Comparison of ENCODE assay signal across 24 cellular contexts in the genomic region with DNA sequence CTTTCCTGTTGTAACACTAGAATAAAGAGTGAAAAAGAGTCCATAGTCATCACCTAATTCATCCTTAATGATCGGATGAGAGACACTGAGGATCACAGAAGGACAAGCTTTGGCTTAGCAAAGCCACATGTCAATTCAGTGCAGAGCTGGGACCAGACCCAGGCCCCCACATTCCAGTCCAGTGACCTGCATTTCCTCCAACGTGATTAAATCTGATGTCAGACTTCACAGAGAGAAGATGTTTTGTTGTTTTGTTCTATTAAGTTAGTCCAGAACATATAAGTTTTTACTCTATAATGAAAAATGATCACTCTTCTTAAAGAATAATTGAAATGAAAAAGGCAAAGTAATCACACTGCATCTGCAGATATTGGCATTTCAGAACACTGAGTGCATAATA.
DNase-seq lines count a peak whose midpoint lies in the region; FAIRE-seq and TF ChIP-seq lines count a peak whose summit lies in the region.
"Had no signal": no experiment of that assay in that cellular context is flagged by ENCODE, and none has a peak within 500 bp of the region (broad histone marks: within the 10 kb centered on the region; RNA-seq: fewer than 3 reads in every experiment).

No MANE protein-coding gene starts in this region.

- H3K4me3 ChIP-seq in WERI-Rb-1 (ENCODE audit: low read depth, low read length) (no peak overlapping the region), neural progenitor cell (no peak overlapping the region)
- H3K4me3 ChIP-seq: GM23338, HAP-1, MG63 had no signal

- no peak overlapping the region for H3K4me2 ChIP-seq in neural progenitor cell
- H3K4me2 ChIP-seq: GM23338 had no signal

- no peaks in the 10 kb centered on the region for H4K20me1 ChIP-seq in neural progenitor cell (ENCODE audit: low read depth)

- peak; percentile 16 for DNase-seq in AG20443 (ENCODE audit: low spot score)
- DNase-seq in H54 (ENCODE audit: insufficient read length, low spot score) = no peak
- DNase-seq in WERI-Rb-1 = peak; percentile 83
- peak; percentile 18 for DNase-seq in neural progenitor cell (ENCODE audit: low spot score)
- no peak for DNase-seq in NCI-H2196 (lab: John Stamatoyannopoulos, UW; ENCODE audit: unreplicated experiment)
- DNase-seq in GDM1 (lab: John Stamatoyannopoulos, UW) = no peak
- DNase-seq in AML-193 (lab: John Stamatoyannopoulos, UW) = no peak
- no peak for DNase-seq in glutamatergic neuron
- DNase-seq: 8988T; ACHN; C1 segment of cervical spinal cord; Caco-2; CD8-positive, alpha-beta T cell; HFFc6; KG1; MG63; NCI-H2029 treated with DMSO at 0.1 percent for 48 hours; NCI-H2227 treated with DMSO at 0.1 percent for 48 hours; NCI-H526 treated with DMSO at 0.1 percent for 48 hours; SHP77 had no signal

- peaks cover 5% of the 10 kb centered on the region for H3K4me1 ChIP-seq in neural progenitor cell
- H3K4me1 ChIP-seq: Caco-2, HAP-1 had no signal

- H3K9ac ChIP-seq in neural progenitor cell = no peak overlapping the region

- no peaks in the 10 kb centered on the region for H3K79me2 ChIP-seq in neural progenitor cell (ENCODE audit: low read depth)

- no peaks in the 10 kb centered on the region for H3K27me3 ChIP-seq in WERI-Rb-1 (ENCODE audit: insufficient read depth, low read depth, severe bottlenecking)
- H3K27me3 ChIP-seq in neural progenitor cell = no peaks in the 10 kb centered on the region
- H3K27me3 ChIP-seq: MG63 had no signal

- FAIRE-seq in H54 (lab: Jason Lieb, UNC) = peak; percentile 96
- FAIRE-seq: GM18507 had no signal

- H3K36me3 ChIP-seq in WERI-Rb-1 (no peaks in the 10 kb centered on the region), neural progenitor cell (no peaks in the 10 kb centered on the region)
- H3K36me3 ChIP-seq: HAP-1, MG63 had no signal

- H3K9me3 Mint-ChIP-seq in neural progenitor cell = no peaks in the 10 kb centered on the region
- no peaks in the 10 kb centered on the region for H3K9me3 Mint-ChIP-seq in glutamatergic neuron (ENCODE audit: unreplicated experiment)
- H3K9me3 Mint-ChIP-seq: CD8-positive, alpha-beta T cell; GM23338; HFFc6 had no signal

- H3K4me1 Mint-ChIP-seq in neural progenitor cell = peaks cover 3% of the 10 kb centered on the region
- no peaks in the 10 kb centered on the region for H3K4me1 Mint-ChIP-seq in glutamatergic neuron (ENCODE audit: low read depth, unreplicated experiment)
- H3K4me1 Mint-ChIP-seq: GM23338 had no signal

- H3K4me3 Mint-ChIP-seq in neural progenitor cell (no peak overlapping the region), glutamatergic neuron (ENCODE audit: unreplicated experiment) (no peak overlapping the region)
- H3K4me3 Mint-ChIP-seq: CD8-positive, alpha-beta T cell; GM23338; HFFc6 had no signal

- H3K9me3 ChIP-seq in WERI-Rb-1 (ENCODE audit: severe bottlenecking) = no peaks in the 10 kb centered on the region
- no peaks in the 10 kb centered on the region for H3K9me3 ChIP-seq in neural progenitor cell (ENCODE audit: low read depth)
- H3K9me3 ChIP-seq: Caco-2, HAP-1, MG63 had no signal

- H3K27ac Mint-ChIP-seq in neural progenitor cell = no peak overlapping the region
- H3K27ac Mint-ChIP-seq in glutamatergic neuron (ENCODE audit: unreplicated experiment) = no peak overlapping the region
- H3K27ac Mint-ChIP-seq: CD8-positive, alpha-beta T cell; GM23338; HFFc6 had no signal

- H3F3A ChIP-seq in neural progenitor cell (ENCODE audit: low read depth) = no peaks in the 10 kb centered on the region

- H3K27me3 Mint-ChIP-seq in neural progenitor cell (ENCODE audit: insufficient read depth, low read depth) (no peaks in the 10 kb centered on the region), glutamatergic neuron (ENCODE audit: unreplicated experiment) (no peaks in the 10 kb centered on the region)

- TF ChIP-seq CTCF in WERI-Rb-1 (IDR thresholded peaks at IDR 0.05; ENCODE audit: low read depth, low read length) (no peak), neural progenitor cell (IDR thresholded peaks at IDR 0.05) (no peak), glutamatergic neuron (IDR thresholded peaks at IDR 0.05; ENCODE audit: partially characterized antibody, unreplicated experiment) (no peak)

- H2AFZ ChIP-seq in neural progenitor cell (replicated peaks) = peak overlapping the region; percentile 51
- H2AFZ ChIP-seq: GM23338 had no signal

- no peak for TF ChIP-seq POLR2A in H54 (IDR thresholded peaks at IDR 0.05; ENCODE audit: low read depth, low read length)

- H3K36me3 Mint-ChIP-seq in neural progenitor cell (no peaks in the 10 kb centered on the region), glutamatergic neuron (ENCODE audit: unreplicated experiment) (no peaks in the 10 kb centered on the region)
- H3K36me3 Mint-ChIP-seq: CD8-positive, alpha-beta T cell had no signal

- H3K27ac ChIP-seq in WERI-Rb-1 (no peak overlapping the region), neural progenitor cell (no peak overlapping the region)
- H3K27ac ChIP-seq: RWPE1 had no signal

Comparison
In these comparisons a context has a peak if more than half of its experiments do, and no peak if none do; other contexts are left out.
1. DNase-seq: peak in AG20443 (single experiment), WERI-Rb-1 (single experiment) and neural progenitor cell (single experiment); none in H54 (single experiment), NCI-H2196 (single experiment), GDM1 (single experiment), AML-193 (0 of 2) and glutamatergic neuron (single experiment).